15 cellular contexts compared by ENCODE assay signal in the genomic region with DNA sequence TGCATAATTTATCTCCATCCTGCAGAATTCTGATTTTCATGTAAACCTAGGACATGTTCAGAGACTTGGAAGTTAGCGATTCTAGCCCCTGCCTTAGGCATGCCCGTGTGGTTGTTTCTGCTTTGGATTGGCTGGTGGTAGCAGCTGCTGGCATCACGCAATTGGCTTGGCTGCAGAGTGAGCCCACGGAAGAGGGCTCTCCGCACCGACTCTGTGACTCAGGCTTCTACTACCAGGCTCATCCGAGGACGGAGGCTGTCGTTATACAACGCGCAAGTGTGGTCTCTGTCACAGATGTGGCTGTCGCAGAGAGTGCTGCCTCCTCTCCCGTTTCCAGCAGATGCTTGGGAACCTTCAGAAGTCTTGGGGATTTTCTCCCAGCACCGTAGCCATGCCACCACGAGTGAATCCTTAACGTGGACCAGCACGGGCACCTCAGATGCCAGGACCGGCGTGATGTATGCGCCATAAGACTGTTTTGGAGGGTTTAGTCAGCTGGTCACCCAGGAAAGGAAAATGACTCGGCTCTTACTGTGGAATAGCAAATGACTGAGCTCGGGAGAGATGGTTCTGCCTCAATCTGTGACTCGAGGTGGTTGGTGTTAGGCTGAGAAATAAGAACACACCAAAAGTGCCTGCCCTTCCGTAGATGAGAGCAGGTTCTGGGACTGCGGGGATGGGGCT.
A peak's percentile ranks its signal among the peaks of the same experiment; 100 is the strongest.
DNase-seq lines count a peak whose midpoint lies in the region; ATAC-seq lines count a peak whose summit lies in the region.
"Had no signal": no experiment of that assay in that cellular context is flagged by ENCODE, and none has a peak within 500 bp of the region (broad histone marks: within the 10 kb centered on the region; RNA-seq: fewer than 3 reads in every experiment).

No MANE protein-coding gene starts in this region.

- H3K27me3 ChIP-seq in mesenchymal stem cell (ENCODE audit: control insufficient read depth in 1 of 2, insufficient read depth in 1 of 2, low read length in 2 of 2) (peaks cover 38 to 52% of the 10 kb centered on the region in 2 experiments), aorta (ENCODE audit: control insufficient read depth in 1 of 2, insufficient read depth in 2 of 2, low read length in 1 of 2) (no peaks in the 10 kb centered on the region)
- H3K27me3 ChIP-seq: foreskin keratinocyte had no signal

- intact Hi-C loops in aorta (cut with DNase I) = loop anchor here in 1 of 2 donors (5.0 kb wide), 1 partner anchor 108 kb away; no protein-coding TSS in a partner anchor

- H3K4me3 ChIP-seq in mesenchymal stem cell (ENCODE audit: insufficient read depth in 1 of 2, low read depth in 1 of 2, low read length in 2 of 2) = peak overlapping the region in 1 of 2 experiments; percentile 39
- no peak overlapping the region for H3K4me3 ChIP-seq in aorta (ENCODE audit: low read length in 2 of 2)

- no peak overlapping the region for H2BK15ac ChIP-seq in mesenchymal stem cell (ENCODE audit: low read depth, poor library complexity, severe bottlenecking)

- H3K27ac ChIP-seq in mesenchymal stem cell (ENCODE audit: low read length, poor library complexity, severe bottlenecking) (no peak overlapping the region), aorta (ENCODE audit: low read depth in 1 of 2, low read length in 2 of 2) (no peak overlapping the region)
- H3K27ac ChIP-seq: 22Rv1, foreskin keratinocyte had no signal

- H3K36me3 ChIP-seq in mesenchymal stem cell (ENCODE audit: control insufficient read depth in 1 of 2, insufficient read depth in 2 of 2, low read depth in 1 of 2, low read length in 2 of 2) (no peaks in the 10 kb centered on the region), aorta (ENCODE audit: control insufficient read depth in 1 of 2, insufficient read depth in 2 of 2, low read length in 1 of 2) (no peaks in the 10 kb centered on the region)

- peak; percentile 24 for ATAC-seq in aorta (ENCODE audit: low FRiP score)
- ATAC-seq: activated T-cell treated with anti-CD3 and anti-CD28 coated beads, Interleukin-2, amount 50 U/mL, for 4 hours; foreskin keratinocyte had no signal

- H3K4me2 ChIP-seq in mesenchymal stem cell (ENCODE audit: low read length, poor library complexity, severe bottlenecking) = no peak overlapping the region

- H3K4me1 ChIP-seq in mesenchymal stem cell (ENCODE audit: control insufficient read depth, insufficient read depth, low read depth, low read length) = peaks cover 3% of the 10 kb centered on the region
- no peaks in the 10 kb centered on the region for H3K4me1 ChIP-seq in aorta (ENCODE audit: control insufficient read depth in 1 of 2, insufficient read depth in 2 of 2, low read length in 2 of 2)
- H3K4me1 ChIP-seq: foreskin keratinocyte had no signal

- H2BK12ac ChIP-seq in mesenchymal stem cell (ENCODE audit: low read length in 2 of 2) = no peak overlapping the region

- H4K8ac ChIP-seq in mesenchymal stem cell (ENCODE audit: low read length) = no peak overlapping the region

- no peak overlapping the region for H4K91ac ChIP-seq in mesenchymal stem cell (ENCODE audit: low read length)

- no peaks in the 10 kb centered on the region for H3K79me1 ChIP-seq in mesenchymal stem cell (replicated peaks; ENCODE audit: low read length, poor library complexity, severe bottlenecking)

- H3K9me3 ChIP-seq in mesenchymal stem cell (ENCODE audit: control insufficient read depth, low read length) = no peaks in the 10 kb centered on the region
- no peaks in the 10 kb centered on the region for H3K9me3 ChIP-seq in aorta (ENCODE audit: control insufficient read depth, low read length)

- peak overlapping the region; percentile 26 for H3K9ac ChIP-seq in mesenchymal stem cell (ENCODE audit: low read length)

- no peak overlapping the region for H3K23ac ChIP-seq in mesenchymal stem cell (ENCODE audit: low read length in 2 of 2)

- no peak overlapping the region for H2AK5ac ChIP-seq in mesenchymal stem cell (ENCODE audit: low read length, severe bottlenecking)

- no peak overlapping the region for H2BK5ac ChIP-seq in mesenchymal stem cell (ENCODE audit: low read depth, low read length, poor library complexity, severe bottlenecking)

- no peak overlapping the region for H3K4ac ChIP-seq in mesenchymal stem cell (ENCODE audit: low read depth in 1 of 2, low read length in 2 of 2)

- no peak overlapping the region for H3K18ac ChIP-seq in mesenchymal stem cell (ENCODE audit: low read depth in 1 of 2, low read length in 2 of 2)

- DNase-seq in NCI-H82 (lab: John Stamatoyannopoulos, UW) = peak; percentile 30
- DNase-seq in NCI-H82 treated with DMSO at 0.1 percent for 48 hours (lab: John Stamatoyannopoulos, UW; ENCODE audit: unreplicated experiment) = no peak
- peak; percentile 94 for DNase-seq in cerebellar cortex (ENCODE audit: low spot score)
- DNase-seq in mesenchymal stem cell = no peak
- peak in 1 of 2 donors; percentile 48 for DNase-seq in aorta
- no peak for DNase-seq in NCI-H2196 (lab: John Stamatoyannopoulos, UW; ENCODE audit: unreplicated experiment)
- DNase-seq in NCI-H2171 treated with DMSO at 0.1 percent for 48 hours (lab: John Stamatoyannopoulos, UW) = no peak
- DNase-seq in stimulated activated CD4-positive, alpha-beta T cell treated with anti-CD3 and anti-CD28 coated beads, Interleukin-12 subunit alpha, Interleukin-12 subunit beta, amount 100 ng/mL, for 4 hours = no peak
- DNase-seq: activated CD4-positive, alpha-beta T cell treated with anti-CD3 and anti-CD28 coated beads, Interleukin-2, amount 10 ng/mL, durations not matched to agents 24 days and 14 days; activated T-cell treated with anti-CD3 and anti-CD28 coated beads, Interleukin-2, amount 50 U/mL, for 4 hours; effector CD8-positive, alpha-beta T cell; foreskin keratinocyte; islet precursor cell; NCI-H510A treated with DMSO at 0.1 percent for 48 hours had no signal

- 80% methylated on average over 25 of the region's 25 CpGs for WGBS in mesenchymal stem cell
- WGBS in aorta, 2 donors = 68 to 69% methylated on average over 25 of the region's 25 CpGs

- H3K14ac ChIP-seq in mesenchymal stem cell (ENCODE audit: low read length in 2 of 2) = no peak overlapping the region

- no peak overlapping the region for H2AFZ ChIP-seq in mesenchymal stem cell (ENCODE audit: low read depth, low read length)

- H2BK120ac ChIP-seq in mesenchymal stem cell (ENCODE audit: low read depth, low read length) = no peak overlapping the region

Comparison
In these comparisons a context has a peak if more than half of its experiments do, and no peak if none do; other contexts are left out.
1. DNase-seq: peak in NCI-H82 (single experiment) and cerebellar cortex (single experiment); none in NCI-H82 treated with DMSO at 0.1 percent for 48 hours (single experiment), mesenchymal stem cell (single experiment), NCI-H2196 (single experiment), NCI-H2171 treated with DMSO at 0.1 percent for 48 hours (single experiment) and stimulated activated CD4-positive, alpha-beta T cell treated with anti-CD3 and anti-CD28 coated beads, Interleukin-12 subunit alpha, Interleukin-12 subunit beta, amount 100 ng/mL, for 4 hours (single experiment).